Comparison of ENCODE assay signal across 9 cellular contexts in genomic region chr1:31715873-31716220, GRCh38. TPM values are rescaled to one million over a fixed set of nuclear protein-coding genes. Genes with fewer than 3 reads are reported as not detected.
DNase-seq lines count a peak whose midpoint lies in the region; ATAC-seq and TF ChIP-seq lines count a peak whose summit lies in the region.
"Had no signal": no experiment of that assay in that cellular context is flagged by ENCODE, and none has a peak within 500 bp of the region (broad histone marks: within the 10 kb centered on the region; RNA-seq: fewer than 3 reads in every experiment).

No MANE protein-coding gene starts in this region.

- no peak for DNase-seq in CD4-positive, alpha-beta memory T cell
- DNase-seq in NCI-H69 (lab: John Stamatoyannopoulos, UW) (peak; percentile 23), glutamatergic neuron (no peak), sigmoid colon (no peak)
- DNase-seq in activated CD8-positive, alpha-beta memory T cell treated with anti-CD3 and anti-CD28 coated beads, Interleukin-2, amount 50 U/mL, for 48 hours = no peak

- TF ChIP-seq POLR2A in sigmoid colon (IDR thresholded peaks at IDR 0.05) = no peak

- H3K4me1 Mint-ChIP-seq in CD4-positive, alpha-beta memory T cell = peaks cover 7 to 23% (median 15%) of the 10 kb centered on the region in 4 donors
- peaks cover 38% of the 10 kb centered on the region for H3K4me1 Mint-ChIP-seq in glutamatergic neuron (ENCODE audit: low read depth, unreplicated experiment)

- H3K27ac ChIP-seq in CD4-positive, alpha-beta memory T cell (ENCODE audit: low read depth, low read length) = no peak overlapping the region
- peak overlapping the region; percentile 87 to 98 (median 96) for H3K27ac ChIP-seq in sigmoid colon

- H3K27me3 ChIP-seq in CD4-positive, alpha-beta memory T cell (ENCODE audit: insufficient read depth, low read length) = no peaks in the 10 kb centered on the region
- no peaks in the 10 kb centered on the region for H3K27me3 ChIP-seq in sigmoid colon

- H3K9me3 Mint-ChIP-seq in CD4-positive, alpha-beta memory T cell = peaks cover 0 to 2% (median 0%) of the 10 kb centered on the region in 8 donors
- peaks cover 9% of the 10 kb centered on the region for H3K9me3 Mint-ChIP-seq in glutamatergic neuron (ENCODE audit: unreplicated experiment)
- H3K9me3 Mint-ChIP-seq: stimulated activated naive CD8-positive, alpha-beta T cell treated with anti-CD3 and anti-CD28 coated beads, Interleukin-15, Interleukin-2, amounts not matched to agents 100 ng/mL and 50 ng/mL, for 24 hours had no signal

- H3K4me3 ChIP-seq in CD4-positive, alpha-beta memory T cell (ENCODE audit: low read length in 2 of 2) = no peak overlapping the region
- peak overlapping the region in 3 of 4 donors; percentile 31 to 47 (median 45) for H3K4me3 ChIP-seq in sigmoid colon

- ATAC-seq in HG03432 (IDR thresholded peaks at IDR 0.05; ENCODE audit: unreplicated experiment) = no peak
- ATAC-seq in GM21367 (IDR thresholded peaks at IDR 0.05; ENCODE audit: unreplicated experiment) = no peak
- no peak for ATAC-seq in HG03354 (IDR thresholded peaks at IDR 0.05; ENCODE audit: poor library complexity, severe bottlenecking, unreplicated experiment)

- TF ChIP-seq CTCF in glutamatergic neuron (IDR thresholded peaks at IDR 0.05; ENCODE audit: partially characterized antibody, unreplicated experiment) (peak; percentile 6), sigmoid colon (IDR thresholded peaks at IDR 0.05) (peak in 1 of 4 experiments; percentile 4)

- no peaks in the 10 kb centered on the region for H3K36me3 ChIP-seq in CD4-positive, alpha-beta memory T cell (ENCODE audit: insufficient read depth, low read length)
- no peaks in the 10 kb centered on the region for H3K36me3 ChIP-seq in sigmoid colon

- intact Hi-C loops in CD4-positive, alpha-beta memory T cell (cut with micrococcal nuclease) = loop anchor here (1.0 to 2.0 kb wide), 2 partner anchors 29 to 248 kb away; no protein-coding TSS in a partner anchor
- intact Hi-C loops in sigmoid colon (cut with DNase I) = loop anchor here (2.0 kb wide), 3 partner anchors 15 to 73 kb away; no protein-coding TSS in a partner anchor

- H3K36me3 Mint-ChIP-seq in CD4-positive, alpha-beta memory T cell = no peaks in the 10 kb centered on the region
- no peaks in the 10 kb centered on the region for H3K36me3 Mint-ChIP-seq in glutamatergic neuron (ENCODE audit: unreplicated experiment)

- peak overlapping the region in 6 of 8 donors; percentile 39 to 83 (median 70) for H3K4me3 Mint-ChIP-seq in CD4-positive, alpha-beta memory T cell
- peak overlapping the region; percentile 74 for H3K4me3 Mint-ChIP-seq in glutamatergic neuron (ENCODE audit: unreplicated experiment)

- WGBS in sigmoid colon, 2 donors = 2 to 11% methylated on average over 7 of the region's 7 CpGs

- H3K9me3 ChIP-seq in CD4-positive, alpha-beta memory T cell (ENCODE audit: control insufficient read depth in 1 of 2, low read length in 2 of 2) = no peaks in the 10 kb centered on the region
- no peaks in the 10 kb centered on the region for H3K9me3 ChIP-seq in sigmoid colon

- no peak overlapping the region for H3K27ac Mint-ChIP-seq in CD4-positive, alpha-beta memory T cell
- H3K27ac Mint-ChIP-seq in glutamatergic neuron (ENCODE audit: unreplicated experiment) = no peak overlapping the region
- H3K27ac Mint-ChIP-seq: stimulated activated naive CD8-positive, alpha-beta T cell treated with anti-CD3 and anti-CD28 coated beads, Interleukin-15, Interleukin-2, amounts not matched to agents 100 ng/mL and 50 ng/mL, for 24 hours had no signal

- TF ChIP-seq EP300 in sigmoid colon (IDR thresholded peaks at IDR 0.05) = no peak

- POLR2A ChIA-PET in CD4-positive, alpha-beta memory T cell (lab: Charles Lee; ENCODE audit: partially characterized antibody) = no interaction called here

- H3K27me3 Mint-ChIP-seq in CD4-positive, alpha-beta memory T cell = peaks cover 31 to 51% of the 10 kb centered on the region in 2 donors
- peaks cover 3% of the 10 kb centered on the region for H3K27me3 Mint-ChIP-seq in glutamatergic neuron (ENCODE audit: unreplicated experiment)

- H3K4me1 ChIP-seq in CD4-positive, alpha-beta memory T cell (ENCODE audit: insufficient read depth, low read length) = peaks cover 18% of the 10 kb centered on the region
- peaks cover 0 to 55% (median 47%) of the 10 kb centered on the region in 4 donors for H3K4me1 ChIP-seq in sigmoid colon

- CTCF ChIA-PET in CD4-positive, alpha-beta memory T cell (lab: Charles Lee; ENCODE audit: partially characterized antibody) = interaction anchor here (1.0 to 1.2 kb wide), 2 partner anchors 51 to 1245 kb away, joined by 3 read pairs; no protein-coding TSS in a partner anchor

RNA-seq across cellular contexts. Expression of gene COL16A1, which starts 12.0 kb away (rescaled TPM):
- total RNA-seq in CD4-positive, alpha-beta memory T cell = not detected
- polyA plus RNA-seq in CD4-positive, alpha-beta memory T cell = not detected
- total RNA-seq in glutamatergic neuron (ENCODE audit: unreplicated experiment) = 52.2 TPM
- total RNA-seq in sigmoid colon = 100 to 1,000 TPM in 2 of 4 donors, 10 to 100 TPM in 2; 43.1 to 271 (median 98.8) TPM
- polyA plus RNA-seq in sigmoid colon = 10 to 100 TPM in 1 of 3 donors, 1 to 10 TPM in 2; 4.6 to 23.4 (median 4.8) TPM

RNA-seq across cellular contexts. Expression of gene ADGRB2, which starts 48.3 kb away (rescaled TPM):
- 1 to 10 TPM; 1.5 to 2.0 TPM for total RNA-seq in CD4-positive, alpha-beta memory T cell
- polyA plus RNA-seq in CD4-positive, alpha-beta memory T cell = under 1 TPM in 1 of 2 donors, not detected in 1; 0.55 TPM
- total RNA-seq in glutamatergic neuron (ENCODE audit: unreplicated experiment) (15.8 TPM), sigmoid colon (1 to 10 TPM; 1.4 to 3.9 (median 1.5) TPM)
- polyA plus RNA-seq in sigmoid colon = 1 to 10 TPM in 1 of 3 donors, not detected in 2; 1.3 TPM

Comparison
In these comparisons a context has a peak if more than half of its experiments do, and no peak if none do; other contexts are left out.
1. H3K4me3 ChIP-seq: peak in sigmoid colon (3 of 4); none in CD4-positive, alpha-beta memory T cell (0 of 2).
2. RNA of gene COL16A1, which starts 12.0 kb away (total RNA-seq): 43.1 to 271 TPM in sigmoid colon and 52.2 TPM in glutamatergic neuron (single experiment); not detected in CD4-positive, alpha-beta memory T cell; every median in the first group is over 10 times any median in the second.